ENCODE assay signal across 8 cellular contexts in the genomic region with DNA sequence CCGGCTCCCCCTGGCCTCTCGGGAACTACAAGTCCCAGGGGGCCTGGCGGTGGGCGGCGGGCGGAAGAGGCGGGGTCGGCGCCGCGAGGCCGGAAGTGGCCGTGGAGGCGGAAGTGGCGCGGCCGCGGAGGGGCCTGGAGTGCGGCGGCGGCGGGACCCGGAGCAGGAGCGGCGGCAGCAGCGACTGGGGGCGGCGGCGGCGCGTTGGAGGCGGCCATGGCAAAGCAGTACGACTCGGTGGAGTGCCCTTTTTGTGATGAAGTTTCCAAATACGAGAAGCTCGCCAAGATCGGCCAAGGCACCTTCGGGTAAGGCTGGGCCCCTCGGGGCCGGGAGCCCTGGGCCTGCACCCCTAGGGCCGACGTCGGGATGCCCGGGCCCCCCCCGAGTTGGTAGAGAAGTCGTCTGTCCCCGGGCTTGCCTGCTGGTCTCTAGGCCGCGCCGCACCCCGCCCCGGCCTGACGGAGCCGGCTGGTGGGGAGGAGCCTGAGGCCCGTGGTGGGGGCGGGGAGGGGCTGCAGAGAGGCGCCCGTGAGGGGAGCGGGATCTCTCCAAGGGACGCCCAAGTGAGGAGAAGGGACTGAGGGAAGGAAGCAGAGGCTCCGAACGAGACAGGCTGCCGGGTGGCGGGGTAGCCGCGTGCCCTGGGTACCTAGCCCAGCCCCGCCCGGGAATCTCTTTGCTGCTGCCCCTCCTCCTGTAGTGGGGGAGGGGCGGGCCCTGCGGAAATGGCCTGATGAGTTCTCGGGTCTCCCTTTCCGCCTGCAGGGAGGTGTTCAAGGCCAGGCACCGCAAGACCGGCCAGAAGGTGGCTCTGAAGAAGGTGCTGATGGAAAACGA. TPM values are rescaled to one million over a fixed set of nuclear protein-coding genes. Genes with fewer than 3 reads are reported as not detected.
DNase-seq lines count a peak whose midpoint lies in the region; ATAC-seq and TF ChIP-seq lines count a peak whose summit lies in the region.

TSS of gene CDK9 (plus strand) at position 102 of the 840 bp plus-strand sequence. CDS start at position 217, 115 bp downstream.

- peaks cover 40% of the 10 kb centered on the region for H3K36me3 Mint-ChIP-seq in activated CD4-positive, alpha-beta T cell treated with anti-CD3 and anti-CD28 coated beads, Interleukin-2, amount 10 ng/mL, durations not matched to agents 24 days and 14 days (ENCODE audit: low read depth)

- H3K4me1 Mint-ChIP-seq in activated CD4-positive, alpha-beta T cell treated with anti-CD3 and anti-CD28 coated beads, Interleukin-2, amount 10 ng/mL, durations not matched to agents 24 days and 14 days, result peaks cover 58% of the 10 kb centered on the region

- DNase-seq in AG20443 (ENCODE audit: low spot score), result peak; percentile 96
- DNase-seq in NCI-H524 treated with DMSO at 0.1 percent for 48 hours (lab: John Stamatoyannopoulos, UW), result peak; percentile 34
- peak; percentile 98 for DNase-seq in activated CD4-positive, alpha-beta T cell treated with anti-CD3 and anti-CD28 coated beads, Interleukin-2, amount 10 ng/mL, durations not matched to agents 24 days and 14 days
- peak; percentile 92 for DNase-seq in coronary artery (ENCODE audit: low spot score)
- DNase-seq in left lobe of liver (ENCODE audit: low spot score), result peak; percentile 92
- peak; percentile 90 for DNase-seq in stimulated activated CD4-positive, alpha-beta T cell treated with anti-CD3 and anti-CD28 coated beads, Interleukin-2, amount 100 ng/mL, for 4 hours (ENCODE audit: low read depth)

- no peaks in the 10 kb centered on the region for H3K9me3 Mint-ChIP-seq in activated CD4-positive, alpha-beta T cell treated with anti-CD3 and anti-CD28 coated beads, Interleukin-2, amount 10 ng/mL, durations not matched to agents 24 days and 14 days

- intact Hi-C loops in activated CD4-positive, alpha-beta T cell treated with anti-CD3 and anti-CD28 coated beads, Interleukin-2, amount 10 ng/mL, durations not matched to agents 24 days and 14 days (cut with micrococcal nuclease), result loop anchor here (1.0 to 10.0 kb wide), 7 partner anchors 15 to 279 kb away; partner anchors contain the start of genes FPGS, NAIF1, SLC25A25 and ST6GALNAC4

- ATAC-seq in HG03432 (IDR thresholded peaks at IDR 0.05; ENCODE audit: unreplicated experiment) (peak; percentile 69), left lobe of liver (peak; percentile 69)

- TF ChIP-seq POLR2A in GM19099 (IDR thresholded peaks at IDR 0.05; ENCODE audit: extremely low read depth, insufficient read length, low read depth), result peak; percentile 71

- no peaks in the 10 kb centered on the region for H3K27me3 Mint-ChIP-seq in activated CD4-positive, alpha-beta T cell treated with anti-CD3 and anti-CD28 coated beads, Interleukin-2, amount 10 ng/mL, durations not matched to agents 24 days and 14 days

- peak within 1 kb of the TSS; percentile 94 for H3K4me3 ChIP-seq in coronary artery

- H3K27ac ChIP-seq in coronary artery, result peak within 1 kb of the TSS; percentile 92 to 100

- peak within 1 kb of the TSS; percentile 98 for H3K27ac Mint-ChIP-seq in activated CD4-positive, alpha-beta T cell treated with anti-CD3 and anti-CD28 coated beads, Interleukin-2, amount 10 ng/mL, durations not matched to agents 24 days and 14 days

- peak within 1 kb of the TSS; percentile 99 for H3K4me3 Mint-ChIP-seq in activated CD4-positive, alpha-beta T cell treated with anti-CD3 and anti-CD28 coated beads, Interleukin-2, amount 10 ng/mL, durations not matched to agents 24 days and 14 days

- TF ChIP-seq CTCF in coronary artery (IDR thresholded peaks at IDR 0.05), result no peak

RNA-seq across cellular contexts. Expression of gene CDK9, which starts in this region (rescaled TPM):
- 79.1 and 96.4 TPM in 2 replicates for total RNA-seq in activated CD4-positive, alpha-beta T cell treated with anti-CD3 and anti-CD28 coated beads, Interleukin-2, amount 10 ng/mL, durations not matched to agents 24 days and 14 days
- total RNA-seq in left lobe of liver, result 55.5 TPM

Comparison
In these comparisons a context has a peak if more than half of its experiments do, and no peak if none do; other contexts are left out.
1. Peak in every context shown above with its lines: DNase-seq, ATAC-seq, H3K4me3 ChIP-seq and H3K27ac ChIP-seq.
2. DNase-seq: peak in every context shown above with its lines; median percentile 98 in activated CD4-positive, alpha-beta T cell treated with anti-CD3 and anti-CD28 coated beads, Interleukin-2, amount 10 ng/mL, durations not matched to agents 24 days and 14 days; 96 in AG20443; 92 in coronary artery; 92 in left lobe of liver; 90 in stimulated activated CD4-positive, alpha-beta T cell treated with anti-CD3 and anti-CD28 coated beads, Interleukin-2, amount 100 ng/mL, for 4 hours; 34 in NCI-H524 treated with DMSO at 0.1 percent for 48 hours.